ENCODE assay signal across 14 cellular contexts in genomic region chr2:75609334-75609689, GRCh38. TPM values are rescaled to one million over a fixed set of nuclear protein-coding genes. Genes with fewer than 3 reads are reported as not detected.
DNase-seq lines count a peak whose midpoint lies in the region; ATAC-seq and TF ChIP-seq lines count a peak whose summit lies in the region.
"Had no signal": no experiment of that assay in that cellular context is flagged by ENCODE, and none has a peak within 500 bp of the region (broad histone marks: within the 10 kb centered on the region; RNA-seq: fewer than 3 reads in every experiment).

No MANE protein-coding gene starts in this region.

- no peak overlapping the region for H2BK5ac ChIP-seq in IMR-90 (ENCODE audit: low read depth, low read length, poor library complexity, severe bottlenecking)

- TF ChIP-seq POLR2A in IMR-90 (IDR thresholded peaks at IDR 0.05; ENCODE audit: low read depth, low read length) (no peak), spleen (IDR thresholded peaks at IDR 0.05) (no peak)

- no peak overlapping the region for H3K9ac ChIP-seq in IMR-90 (ENCODE audit: low read depth, low read length)

- peaks cover 33 to 46% (median 34%) of the 10 kb centered on the region in 3 donors for H3K27me3 Mint-ChIP-seq in CD14-positive monocyte (ENCODE audit: low read depth in 3 of 3)

- H3K9me3 ChIP-seq in IMR-90 (ENCODE audit: control insufficient read depth, insufficient read depth, low read length) (no peaks in the 10 kb centered on the region), ectodermal cell (ENCODE audit: control insufficient read depth, low read length) (no peaks in the 10 kb centered on the region), osteoblast (ENCODE audit: low read depth, low read length) (no peaks in the 10 kb centered on the region), spleen (no peaks in the 10 kb centered on the region)
- H3K9me3 ChIP-seq: gastroesophageal sphincter, SJSA1, tibial nerve had no signal

- peaks cover 0 to 2% (median 0%) of the 10 kb centered on the region in 7 donors for H3K9me3 Mint-ChIP-seq in CD14-positive monocyte
- H3K9me3 Mint-ChIP-seq: activated T-cell treated with anti-CD3 and anti-CD28 coated beads, Interleukin-2, amount 50 U/mL, for 24 hours; stimulated activated naive CD8-positive, alpha-beta T cell treated with anti-CD3 and anti-CD28 coated beads, Interleukin-15, Interleukin-2, amounts not matched to agents 100 ng/mL and 50 ng/mL, for 24 hours had no signal

- in situ Hi-C loops in IMR-90 (cut with MboI; ENCODE audit: low sequenced_read_pairs) = loop anchor here (5.0 to 25.0 kb wide), 5 partner anchors 47 to 922 kb away; partner anchors contain the start of gene EVA1A

- H3K56ac ChIP-seq in IMR-90 (ENCODE audit: extremely low read depth, insufficient read depth, low read length) = no peak overlapping the region

- H3K4ac ChIP-seq in IMR-90 (ENCODE audit: low read depth, low read length) = no peak overlapping the region

- H2BK20ac ChIP-seq in IMR-90 (ENCODE audit: low read depth, low read length) = no peak overlapping the region

- no peak overlapping the region for H4K8ac ChIP-seq in IMR-90 (ENCODE audit: low read depth in 2 of 2, low read length in 2 of 2)

- H3K36me3 Mint-ChIP-seq in CD14-positive monocyte = no peaks in the 10 kb centered on the region

- H3K23ac ChIP-seq in IMR-90 (ENCODE audit: low read depth, low read length) = no peak overlapping the region

- CTCF ChIA-PET in IMR-90 (lab: Yijun Ruan, JAX) = interaction anchor here (0.6 to 3.5 kb wide), 7 partner anchors 11 to 189 kb away, joined by 3 to 36 read pairs (median 4); no protein-coding TSS in a partner anchor

- peaks cover 24% of the 10 kb centered on the region for H3K27me3 ChIP-seq in IMR-90 (ENCODE audit: control insufficient read depth, insufficient read depth, low read length)
- no peaks in the 10 kb centered on the region for H3K27me3 ChIP-seq in ectodermal cell (ENCODE audit: control insufficient read depth, insufficient read depth, low read length, poor library complexity, severe bottlenecking)
- no peaks in the 10 kb centered on the region for H3K27me3 ChIP-seq in osteoblast (ENCODE audit: insufficient read depth, low read length)
- H3K27me3 ChIP-seq in spleen (replicated peaks in 1 of 7) = peaks cover 0 to 58% (median 12%) of the 10 kb centered on the region in 7 donors
- H3K27me3 ChIP-seq: SJSA1 had no signal

- H3K4me1 ChIP-seq in IMR-90 (ENCODE audit: control insufficient read depth, insufficient read depth, low read length) = peaks cover 13% of the 10 kb centered on the region
- peaks cover 8% of the 10 kb centered on the region for H3K4me1 ChIP-seq in ectodermal cell (ENCODE audit: control insufficient read depth, insufficient read depth, low read length)
- peaks cover 47% of the 10 kb centered on the region for H3K4me1 ChIP-seq in osteoblast (ENCODE audit: insufficient read depth, low read length)
- H3K4me1 ChIP-seq in spleen = peaks cover 0 to 9% (median 7%) of the 10 kb centered on the region in 6 donors

- H3K9me1 ChIP-seq in IMR-90 (ENCODE audit: insufficient read depth, low read length) = peaks cover 19% of the 10 kb centered on the region

- no peak overlapping the region for H2BK120ac ChIP-seq in IMR-90 (ENCODE audit: low read depth, low read length)

- no peak overlapping the region for H3K4me2 ChIP-seq in IMR-90 (ENCODE audit: low read depth, low read length)
- peak overlapping the region; percentile 79 for H3K4me2 ChIP-seq in osteoblast (ENCODE audit: insufficient read depth, low read length)

- no peak overlapping the region for H3K27ac Mint-ChIP-seq in CD14-positive monocyte
- H3K27ac Mint-ChIP-seq: activated T-cell treated with anti-CD3 and anti-CD28 coated beads, Interleukin-2, amount 50 U/mL, for 24 hours; stimulated activated naive CD8-positive, alpha-beta T cell treated with anti-CD3 and anti-CD28 coated beads, Interleukin-15, Interleukin-2, amounts not matched to agents 100 ng/mL and 50 ng/mL, for 24 hours had no signal

- H3K36me3 ChIP-seq in IMR-90 (ENCODE audit: control insufficient read depth, insufficient read depth, low read length) = no peaks in the 10 kb centered on the region
- H3K36me3 ChIP-seq in ectodermal cell (ENCODE audit: control insufficient read depth, insufficient read depth, low read length) = no peaks in the 10 kb centered on the region
- H3K36me3 ChIP-seq in osteoblast (ENCODE audit: insufficient read depth, low read length) = no peaks in the 10 kb centered on the region
- no peaks in the 10 kb centered on the region for H3K36me3 ChIP-seq in spleen
- H3K36me3 ChIP-seq: gastroesophageal sphincter, SJSA1, tibial nerve had no signal

- ATAC-seq in IMR-90 (ENCODE audit: low read depth) (no peak), GM21717 (IDR thresholded peaks at IDR 0.05; ENCODE audit: unreplicated experiment) (no peak)

- no peak overlapping the region for H2AK5ac ChIP-seq in IMR-90 (ENCODE audit: low read depth, low read length)

- H3K79me1 ChIP-seq in IMR-90 (ENCODE audit: low read depth in 1 of 2, low read length in 2 of 2) = peaks cover 0 to 15% of the 10 kb centered on the region in 2 experiments; a peak in 2 of 4 replicates

- no peaks in the 10 kb centered on the region for H3K79me2 ChIP-seq in osteoblast (ENCODE audit: insufficient read depth, low read length)

- H4K20me1 ChIP-seq in IMR-90 (ENCODE audit: insufficient read depth, low read length) (no peaks in the 10 kb centered on the region), osteoblast (ENCODE audit: insufficient read depth, low read length) (no peaks in the 10 kb centered on the region)

- DNase-seq in CD14-positive monocyte (ENCODE audit: low spot score) (no peak), IMR-90 (no peak), osteoblast (ENCODE audit: insufficient read length, low spot score, missing footprints) (no peak), globus pallidus (ENCODE audit: low spot score) (no peak), spleen (no peak)
- DNase-seq: amniotic stem cell had no signal

- H2AFZ ChIP-seq in IMR-90 (replicated peaks; ENCODE audit: low read length, poor library complexity) = peak overlapping the region; percentile 92
- H2AFZ ChIP-seq in osteoblast (ENCODE audit: low read length) = no peak overlapping the region

- TF ChIP-seq CTCF in CD14-positive monocyte (IDR thresholded peaks at IDR 0.05) = peak; percentile 67
- no peak for TF ChIP-seq CTCF in IMR-90 (conservative IDR thresholded peaks at IDR 0.05; ENCODE audit: low read depth, low read length)
- TF ChIP-seq CTCF in osteoblast (IDR thresholded peaks at IDR 0.05; ENCODE audit: extremely low read depth, low read depth, low read length) = no peak
- peak in 5 of 11 experiments; percentile 9 to 56 (median 19) for TF ChIP-seq CTCF in spleen (IDR thresholded peaks at IDR 0.05 in 8 of 11, conservative IDR thresholded peaks at IDR 0.05 in 3 of 11)

- H3K14ac ChIP-seq in IMR-90 (replicated peaks; ENCODE audit: low read depth, low read length) = no peak overlapping the region

- TF ChIP-seq RAD21 in IMR-90 (IDR thresholded peaks at IDR 0.05; ENCODE audit: low read length) = no peak

- H4K5ac ChIP-seq in IMR-90 (ENCODE audit: low read depth, low read length) = no peak overlapping the region

- peaks cover 3% of the 10 kb centered on the region for H3K4me1 Mint-ChIP-seq in CD14-positive monocyte

- no peak overlapping the region for H3K27ac ChIP-seq in IMR-90 (ENCODE audit: insufficient read depth, low read length)
- no peak overlapping the region for H3K27ac ChIP-seq in ectodermal cell (ENCODE audit: insufficient read depth, low read depth, low read length, poor library complexity, severe bottlenecking)
- H3K27ac ChIP-seq in osteoblast (ENCODE audit: low read depth, low read length) = no peak overlapping the region
- no peak overlapping the region for H3K27ac ChIP-seq in spleen
- H3K27ac ChIP-seq: gastroesophageal sphincter, SJSA1 had no signal

- no peak overlapping the region for H3K18ac ChIP-seq in IMR-90 (ENCODE audit: low read depth, low read length)

- WGBS in IMR-90 (ENCODE audit: extremely low coverage in 2 of 2, insufficient read length in 1 of 2), 2 experiments = no CpG with 5 or more reads among the region's 5 CpGs
- 63 to 68% methylated on average over 5 of the region's 5 CpGs for WGBS in ectodermal cell, 2 experiments
- 49 to 53% (median 51%) methylated on average over 5 of the region's 5 CpGs for WGBS in spleen, 5 donors

- dilution Hi-C loops in IMR-90 (cut with HindIII; ENCODE audit: low sequenced_read_pairs, unreplicated experiment) = no loop called here

- H2BK15ac ChIP-seq in IMR-90 (ENCODE audit: low read depth, low read length) = no peak overlapping the region

- H3K4me3 Mint-ChIP-seq in CD14-positive monocyte = no peak overlapping the region
- H3K4me3 Mint-ChIP-seq: activated T-cell treated with anti-CD3 and anti-CD28 coated beads, Interleukin-2, amount 50 U/mL, for 24 hours; stimulated activated naive CD8-positive, alpha-beta T cell treated with anti-CD3 and anti-CD28 coated beads, Interleukin-15, Interleukin-2, amounts not matched to agents 100 ng/mL and 50 ng/mL, for 24 hours had no signal

- H3K4me3 ChIP-seq in IMR-90 (ENCODE audit: insufficient read depth, low read depth, low read length) (no peak overlapping the region), ectodermal cell (ENCODE audit: insufficient read depth, low read depth, low read length) (peak overlapping the region; percentile 17), osteoblast (ENCODE audit: insufficient read depth, low read length) (no peak overlapping the region), spleen (no peak overlapping the region)
- H3K4me3 ChIP-seq: gastroesophageal sphincter, SJSA1 had no signal

- no peak overlapping the region for H2AK9ac ChIP-seq in IMR-90 (replicated peaks; ENCODE audit: low read depth, low read length, poor library complexity)

- POLR2A ChIA-PET in IMR-90 (lab: Charles Lee; ENCODE audit: unreplicated experiment) = no interaction called here

- BruUV-seq in IMR-90 (replicated peaks; lab: Mats Ljungman, UMichigan) = no TSS peak

- intact Hi-C loops in CD14-positive monocyte (cut with micrococcal nuclease) = loop anchor here (5.0 to 10.0 kb wide), 2 partner anchors 692 to 695 kb away; no protein-coding TSS in a partner anchor
- intact Hi-C loops in IMR-90 (cut with micrococcal nuclease) = loop anchor here (1.0 to 5.0 kb wide), 3 partner anchors 144 to 692 kb away; partner anchors contain the start of gene TACR1
- intact Hi-C loops in spleen (cut with DNase I; ENCODE audit: low total_unique reads) = loop anchor here (5.0 kb wide), 1 partner anchor 147 kb away; no protein-coding TSS in a partner anchor

- H4K91ac ChIP-seq in IMR-90 (ENCODE audit: insufficient read depth, low read depth, low read length) = no peak overlapping the region

RNA-seq across cellular contexts. Expression of gene MRPL19, which starts 37.3 kb away (rescaled TPM):
- polyA plus RNA-seq in CD14-positive monocyte = 10 to 100 TPM; 25.0 TPM
- 28.5 and 48.0 TPM in 2 replicates for total RNA-seq in IMR-90 (2012; rRNA removed)
- 23.4 and 24.8 TPM in 2 replicates for polyA plus RNA-seq in IMR-90 (2012; rRNA removed)
- polyA plus RNA-seq in IMR-90 (2012; cell fraction: cytosol; rRNA removed) = 16.8 and 33.2 TPM in 2 replicates
- 3.4 and 5.3 TPM in 2 replicates for polyA plus RNA-seq in IMR-90 (2012; cell fraction: nucleus; rRNA removed; ENCODE audit: low replicate concordance)
- polyA plus RNA-seq in ectodermal cell (2013, experiment 1 of 4) = 46.0 TPM
- polyA plus RNA-seq in ectodermal cell (2013, experiment 2 of 4) = 51.2 TPM
- 32.5 TPM for polyA plus RNA-seq in ectodermal cell (2013, experiment 3 of 4)
- polyA plus RNA-seq in ectodermal cell (2013, experiment 4 of 4) = 41.1 TPM
- 35.8 and 40.7 TPM in 2 replicates for total RNA-seq in osteoblast
- total RNA-seq in spleen = 10 to 100 TPM; 24.5 to 39.6 (median 33.6) TPM
- polyA plus RNA-seq in spleen = 10 to 100 TPM; 11.5 to 20.3 (median 13.7) TPM

RNA-seq across cellular contexts. Expression of gene EVA1A, which starts 48.6 kb away (rescaled TPM):
- polyA plus RNA-seq in CD14-positive monocyte = not detected
- 89.2 and 93.7 TPM in 2 replicates for total RNA-seq in IMR-90 (2012; rRNA removed)
- 54.5 and 61.6 TPM in 2 replicates for polyA plus RNA-seq in IMR-90 (2012; rRNA removed)
- polyA plus RNA-seq in IMR-90 (2012; cell fraction: cytosol; rRNA removed) = 71.6 and 118 TPM in 2 replicates
- polyA plus RNA-seq in IMR-90 (2012; cell fraction: nucleus; rRNA removed; ENCODE audit: low replicate concordance) = 36.3 and 66.6 TPM in 2 replicates
- 0.54 TPM for polyA plus RNA-seq in ectodermal cell (2013, experiment 1 of 4)
- 0.52 TPM for polyA plus RNA-seq in ectodermal cell (2013, experiment 2 of 4)
- 0.85 TPM for polyA plus RNA-seq in ectodermal cell (2013, experiment 3 of 4)
- 1.7 TPM for polyA plus RNA-seq in ectodermal cell (2013, experiment 4 of 4)
- 70.9 and 74.8 TPM in 2 replicates for total RNA-seq in osteoblast
- 10 to 100 TPM; 10.6 to 30.3 (median 15.7) TPM for total RNA-seq in spleen
- 10 to 100 TPM in 2 of 3 donors, 1 to 10 TPM in 1; 6.2 to 13.7 (median 11.7) TPM for polyA plus RNA-seq in spleen
- total RNA-seq: T-helper 2 cell treated with Interferon-gamma antibody and Interleukin-4, amounts not matched to agents 100 ng/mL and 5 ng/mL, for 36 hours had no signal
